ENCODE assay signal across 2 cellular contexts in genomic region chrX:14235004-14235403, GRCh38.
TF ChIP-seq lines count a peak whose summit lies in the region.

No MANE protein-coding gene starts in this region.

TF ChIP-seq in A549, 52 proteins besides CTCF, POLR2A, EP300 and RAD21 (continued from another document):
- peak; percentile 41; the same call in 1 of the 2 replicates for TF ChIP-seq REST (IDR thresholded peaks at IDR 0.05)
- TF ChIP-seq RFX5 (IDR thresholded peaks at IDR 0.05): no peak
- TF ChIP-seq ZSCAN20 (CRISPR knock-in tag; IDR thresholded peaks at IDR 0.05): no peak
- TF ChIP-seq MAFK (IDR thresholded peaks at IDR 0.05; ENCODE audit: partially characterized antibody): no peak
- TF ChIP-seq MYC (IDR thresholded peaks at IDR 0.05; ENCODE audit: borderline replicate concordance, low read length): no peak

TF ChIP-seq in HEK293, 187 proteins besides CTCF, POLR2A, EP300 and RAD21 (continued from another document):
- TF ChIP-seq ZNF398 (tag by site-specific recombination; IDR thresholded peaks at IDR 0.05): no peak
